In genomic region chr7:65976659-65977196, GRCh38 we compare ENCODE assay signal across 22 cellular contexts.
"Had no signal": no experiment of that assay in that cellular context is flagged by ENCODE, and none has a peak within 500 bp of the region (broad histone marks: within the 10 kb centered on the region; RNA-seq: fewer than 3 reads in every experiment).

No MANE protein-coding gene starts in this region.

- H3K9me3 ChIP-seq: body of pancreas, left ventricle myocardium inferior, sigmoid colon, testis had no signal

- H3K27me3 ChIP-seq: body of pancreas, dorsolateral prefrontal cortex, foreskin keratinocyte, sigmoid colon, testis had no signal

- H3K27me3 Mint-ChIP-seq: activated CD4-positive, alpha-beta T cell treated with anti-CD3 and anti-CD28 coated beads for 36 hours; activated T-helper 17 cell treated with anti-CD3 and anti-CD28 coated beads, Interleukin-2, amount 50 U/mL, for 72 hours; memory B cell; naive thymus-derived CD8-positive, alpha-beta T cell; stimulated activated memory B cell treated with anti-CD40 and anti-IgM and Interleukin-4, amounts not matched to agents 10 μg/mL and 1 μg/mL and 100 μg/mL, for 72 hours; type B pancreatic cell had no signal

- H3K27ac ChIP-seq: body of pancreas, dorsolateral prefrontal cortex, foreskin keratinocyte, left ventricle myocardium inferior, parathyroid adenoma, sigmoid colon, testis had no signal

- H3K27ac Mint-ChIP-seq: activated CD4-positive, alpha-beta T cell treated with anti-CD3 and anti-CD28 coated beads for 36 hours; activated T-helper 17 cell treated with anti-CD3 and anti-CD28 coated beads, Interleukin-2, amount 50 U/mL, for 72 hours; memory B cell; naive thymus-derived CD8-positive, alpha-beta T cell; stimulated activated memory B cell treated with anti-CD40 and anti-IgM and Interleukin-4, amounts not matched to agents 10 μg/mL and 1 μg/mL and 100 μg/mL, for 72 hours; type B pancreatic cell; WTC11 had no signal

- H3K4me3 Mint-ChIP-seq: activated CD4-positive, alpha-beta T cell treated with anti-CD3 and anti-CD28 coated beads for 36 hours; activated T-helper 17 cell treated with anti-CD3 and anti-CD28 coated beads, Interleukin-2, amount 50 U/mL, for 72 hours; memory B cell; naive thymus-derived CD8-positive, alpha-beta T cell; stimulated activated memory B cell treated with anti-CD40 and anti-IgM and Interleukin-4, amounts not matched to agents 10 μg/mL and 1 μg/mL and 100 μg/mL, for 72 hours; type B pancreatic cell; WTC11 had no signal

- H3K4me1 Mint-ChIP-seq: activated T-helper 17 cell treated with anti-CD3 and anti-CD28 coated beads, Interleukin-2, amount 50 U/mL, for 72 hours; WTC11 had no signal

- H3K4me3 ChIP-seq: body of pancreas, dorsolateral prefrontal cortex, left ventricle myocardium inferior, sigmoid colon, testis had no signal

- H2AFZ ChIP-seq: parathyroid adenoma had no signal

- ATAC-seq: activated CD4-positive, alpha-beta T cell treated with anti-CD3 and anti-CD28 coated beads for 36 hours; activated T-helper 17 cell treated with anti-CD3 and anti-CD28 coated beads, Interleukin-2, amount 50 U/mL, for 72 hours; body of pancreas; foreskin keratinocyte; naive thymus-derived CD8-positive, alpha-beta T cell; stimulated activated memory B cell treated with anti-CD40 and anti-IgM and Interleukin-4, amounts not matched to agents 10 μg/mL and 1 μg/mL and 100 μg/mL, for 72 hours had no signal

- H3K4me1 ChIP-seq: foreskin keratinocyte, parathyroid adenoma had no signal

- H3K9me3 Mint-ChIP-seq: activated T-helper 17 cell treated with anti-CD3 and anti-CD28 coated beads, Interleukin-2, amount 50 U/mL, for 72 hours; memory B cell; naive thymus-derived CD8-positive, alpha-beta T cell; stimulated activated memory B cell treated with anti-CD40 and anti-IgM and Interleukin-4, amounts not matched to agents 10 μg/mL and 1 μg/mL and 100 μg/mL, for 72 hours; type B pancreatic cell; WTC11 had no signal

- FAIRE-seq: colon, keratinocyte, TTC549 had no signal

- DNase-seq: activated CD4-positive, alpha-beta T cell treated with anti-CD3 and anti-CD28 coated beads for 36 hours; activated CD4-positive, alpha-beta T cell treated with anti-CD3 and anti-CD28 coated beads, Interleukin-2, amount 50 U/mL, for 48 hours; activated naive CD4-positive, alpha-beta T cell treated with Interleukin-2 at 50 U/mL for 16 hours; body of pancreas; caudate nucleus; foreskin keratinocyte; hypothalamus; left ventricle myocardium inferior; naive thymus-derived CD8-positive, alpha-beta T cell; stimulated activated CD4-positive, alpha-beta T cell treated with anti-CD3 and anti-CD28 coated beads, Interleukin-4, amount 100 ng/mL, for 4 hours; testis had no signal
